ENCODE assay signal across 32 cellular contexts in genomic region chr3:34886443-34886842, GRCh38.
"Had no signal": no experiment of that assay in that cellular context is flagged by ENCODE, and none has a peak within 500 bp of the region (broad histone marks: within the 10 kb centered on the region; RNA-seq: fewer than 3 reads in every experiment).

No MANE protein-coding gene starts in this region.

- H3K9me3 ChIP-seq: SJCRH30 had no signal

- H3K36me3 ChIP-seq: brain microvascular endothelial cell, SJCRH30 had no signal

- H3K27me3 ChIP-seq: brain microvascular endothelial cell, SJCRH30 had no signal

- H3K4me1 Mint-ChIP-seq: activated CD4-positive, alpha-beta memory T cell treated with anti-CD3 and anti-CD28 coated beads, Interleukin-2, amount 10 ng/mL, durations not matched to agents 7 days and 5 days; activated CD4-positive, alpha-beta T cell treated with anti-CD3 and anti-CD28 coated beads for 36 hours; activated T-helper 17 cell treated with anti-CD3 and anti-CD28 coated beads, Interleukin-2, amount 50 U/mL, for 72 hours; T-helper 17 cell had no signal

- DNase-seq: activated CD4-positive, alpha-beta memory T cell treated with anti-CD3 and anti-CD28 coated beads, Interleukin-2, amount 10 ng/mL, durations not matched to agents 7 days and 5 days; activated CD4-positive, alpha-beta T cell treated with anti-CD3 and anti-CD28 coated beads for 36 hours; activated CD4-positive, alpha-beta T cell treated with anti-CD3 and anti-CD28 coated beads, Interleukin-2, amount 50 U/mL, for 1 hour; activated CD4-positive, CD25-positive, alpha-beta regulatory T cell; activated gamma-delta T cell; activated naive CD4-positive, alpha-beta T cell treated with anti-CD3 and anti-CD28 coated beads for 36 hours; activated T-cell treated with anti-CD3 and anti-CD28 coated beads for 4 hours; activated T-cell treated with anti-CD3 and anti-CD28 coated beads, Interleukin-2, amount 50 U/mL, for 48 hours; amygdala; brain microvascular endothelial cell; cerebellar nuclear complex; NCI-H1092 treated with DMSO at 0.1 percent for 48 hours; NCI-H1436; NCI-H187; NCI-H2081 treated with DMSO at 0.1 percent for 48 hours; NCI-H2171; NCI-H2227 treated with DMSO at 0.1 percent for 48 hours; NCI-H446 treated with DMSO at 0.1 percent for 48 hours; NCI-H524 treated with DMSO at 0.1 percent for 48 hours; NCI-H748 treated with DMSO at 0.1 percent for 48 hours; NK-92 treated with Interleukin-12 subunit alpha and Interleukin-12 subunit beta, amount 100 ng/mL, for 24 hours; OCI-M1; Right ventricle myocardium superior; RPMI8226; SJCRH30; T-helper 17 cell; T-helper 9 cell had no signal

- H3K27me3 Mint-ChIP-seq: activated CD4-positive, alpha-beta memory T cell treated with anti-CD3 and anti-CD28 coated beads, Interleukin-2, amount 10 ng/mL, durations not matched to agents 7 days and 5 days; activated CD4-positive, alpha-beta T cell treated with anti-CD3 and anti-CD28 coated beads for 36 hours; activated naive CD8-positive, alpha-beta T cell; activated T-helper 17 cell treated with anti-CD3 and anti-CD28 coated beads, Interleukin-2, amount 50 U/mL, for 72 hours; T-helper 17 cell had no signal

- ATAC-seq: activated CD4-positive, alpha-beta T cell treated with anti-CD3 and anti-CD28 coated beads for 36 hours; activated T-helper 17 cell treated with anti-CD3 and anti-CD28 coated beads, Interleukin-2, amount 50 U/mL, for 72 hours; Panc1; T-helper 17 cell had no signal

- FAIRE-seq: TTC549 had no signal

- H3K36me3 Mint-ChIP-seq: activated naive CD8-positive, alpha-beta T cell had no signal

- H3K9me3 Mint-ChIP-seq: activated naive CD4-positive, alpha-beta T cell treated with anti-CD3 and anti-CD28 coated beads for 36 hours had no signal

- H3K4me1 ChIP-seq: SJCRH30 had no signal

- H3K27ac ChIP-seq: brain microvascular endothelial cell, KMS-11, SJCRH30 had no signal

- H3K4me3 ChIP-seq: SJCRH30 had no signal

- H3K27ac Mint-ChIP-seq: activated CD4-positive, alpha-beta memory T cell treated with anti-CD3 and anti-CD28 coated beads, Interleukin-2, amount 10 ng/mL, durations not matched to agents 7 days and 5 days; activated CD4-positive, alpha-beta T cell treated with anti-CD3 and anti-CD28 coated beads for 36 hours; activated naive CD4-positive, alpha-beta T cell treated with anti-CD3 and anti-CD28 coated beads for 36 hours; activated naive CD8-positive, alpha-beta T cell; activated T-helper 17 cell treated with anti-CD3 and anti-CD28 coated beads, Interleukin-2, amount 50 U/mL, for 72 hours; T-helper 17 cell had no signal

- H3K4me3 Mint-ChIP-seq: activated CD4-positive, alpha-beta memory T cell treated with anti-CD3 and anti-CD28 coated beads, Interleukin-2, amount 10 ng/mL, durations not matched to agents 7 days and 5 days; activated CD4-positive, alpha-beta T cell treated with anti-CD3 and anti-CD28 coated beads for 36 hours; activated naive CD4-positive, alpha-beta T cell treated with anti-CD3 and anti-CD28 coated beads for 36 hours; activated naive CD8-positive, alpha-beta T cell; activated T-helper 17 cell treated with anti-CD3 and anti-CD28 coated beads, Interleukin-2, amount 50 U/mL, for 72 hours; T-helper 17 cell had no signal
